ENCODE assay signal across 25 cellular contexts in genomic region chr4:72205831-72206230, GRCh38.
"Had no signal": no experiment of that assay in that cellular context is flagged by ENCODE, and none has a peak within 500 bp of the region (broad histone marks: within the 10 kb centered on the region; RNA-seq: fewer than 3 reads in every experiment).

No MANE protein-coding gene starts in this region.

- ATAC-seq: activated CD8-positive, alpha-beta T cell treated with anti-CD3 and anti-CD28 coated beads for 36 hours; activated naive CD4-positive, alpha-beta T cell treated with anti-CD3 and anti-CD28 coated beads, Interleukin-2, amount 50 U/mL, for 72 hours; activated T-helper 17 cell treated with anti-CD3 and anti-CD28 coated beads, Interleukin-2, amount 50 U/mL, for 72 hours; gastroesophageal sphincter; heart left ventricle; left lobe of liver; lower lobe of right lung; naive thymus-derived CD4-positive, alpha-beta T cell; T-cell had no signal

- H2AFZ ChIP-seq: neural progenitor cell had no signal

- H3K9ac ChIP-seq: neural progenitor cell had no signal

- H3K4me3 ChIP-seq: ascending aorta, colonic mucosa, gastroesophageal sphincter, heart left ventricle, lower lobe of right lung, neural progenitor cell, right atrium auricular region, thyroid gland had no signal

- H3K9me3 ChIP-seq: ascending aorta, colonic mucosa, gastroesophageal sphincter, heart left ventricle, lower lobe of right lung, right atrium auricular region, thyroid gland had no signal

- H3K36me3 Mint-ChIP-seq: activated naive CD4-positive, alpha-beta T cell treated with anti-CD3 and anti-CD28 coated beads, Interleukin-2, amount 50 U/mL, for 72 hours; naive thymus-derived CD4-positive, alpha-beta T cell; neural progenitor cell; T-cell had no signal

- H3K4me1 ChIP-seq: ascending aorta, colonic mucosa, gastroesophageal sphincter, heart left ventricle, lower lobe of right lung, neural progenitor cell, right atrium auricular region, thyroid gland had no signal

- H3K9me3 Mint-ChIP-seq: activated CD4-positive, alpha-beta T cell treated with anti-CD3 and anti-CD28 coated beads, Interleukin-2, amount 10 ng/mL, durations not matched to agents 7 days and 5 days; activated CD8-positive, alpha-beta T cell treated with anti-CD3 and anti-CD28 coated beads for 36 hours; activated naive CD4-positive, alpha-beta T cell treated with anti-CD3 and anti-CD28 coated beads, Interleukin-2, amount 50 U/mL, for 72 hours; activated T-cell treated with anti-CD3 and anti-CD28 coated beads, Interleukin-2, amount 50 U/mL, for 24 hours; activated T-helper 17 cell treated with anti-CD3 and anti-CD28 coated beads, Interleukin-2, amount 50 U/mL, for 72 hours; neural progenitor cell; stimulated activated naive CD8-positive, alpha-beta T cell treated with anti-CD3 and anti-CD28 coated beads, Interleukin-15, Interleukin-2, amounts not matched to agents 100 ng/mL and 50 ng/mL, for 24 hours; T-helper 2 cell treated with Interferon-gamma antibody and Interleukin-4, amounts not matched to agents 5 μg/mL and 100 μg/mL, for 36 hours had no signal

- FAIRE-seq: bronchial epithelial cell had no signal

- H3K27ac ChIP-seq: ascending aorta, colonic mucosa, gastroesophageal sphincter, heart left ventricle, lower lobe of right lung, neural progenitor cell, right atrium auricular region, thyroid gland, WERI-Rb-1 had no signal

- H3K4me3 Mint-ChIP-seq: activated CD4-positive, alpha-beta T cell treated with anti-CD3 and anti-CD28 coated beads, Interleukin-2, amount 10 ng/mL, durations not matched to agents 7 days and 5 days; activated CD8-positive, alpha-beta T cell treated with anti-CD3 and anti-CD28 coated beads for 36 hours; activated T-cell treated with anti-CD3 and anti-CD28 coated beads, Interleukin-2, amount 50 U/mL, for 24 hours; activated T-helper 17 cell treated with anti-CD3 and anti-CD28 coated beads, Interleukin-2, amount 50 U/mL, for 72 hours; naive thymus-derived CD4-positive, alpha-beta T cell; neural progenitor cell; stimulated activated naive CD8-positive, alpha-beta T cell treated with anti-CD3 and anti-CD28 coated beads, Interleukin-15, Interleukin-2, amounts not matched to agents 100 ng/mL and 50 ng/mL, for 24 hours; T-cell; T-helper 2 cell treated with Interferon-gamma antibody and Interleukin-4, amounts not matched to agents 5 μg/mL and 100 μg/mL, for 36 hours had no signal

- H3K4me1 Mint-ChIP-seq: activated CD4-positive, alpha-beta T cell treated with anti-CD3 and anti-CD28 coated beads, Interleukin-2, amount 10 ng/mL, durations not matched to agents 7 days and 5 days; activated T-helper 17 cell treated with anti-CD3 and anti-CD28 coated beads, Interleukin-2, amount 50 U/mL, for 72 hours; naive thymus-derived CD4-positive, alpha-beta T cell; neural progenitor cell; T-cell had no signal

- H3K27ac Mint-ChIP-seq: activated CD4-positive, alpha-beta T cell treated with anti-CD3 and anti-CD28 coated beads, Interleukin-2, amount 10 ng/mL, durations not matched to agents 7 days and 5 days; activated CD8-positive, alpha-beta T cell treated with anti-CD3 and anti-CD28 coated beads for 36 hours; activated naive CD4-positive, alpha-beta T cell treated with anti-CD3 and anti-CD28 coated beads, Interleukin-2, amount 50 U/mL, for 72 hours; activated T-cell treated with anti-CD3 and anti-CD28 coated beads, Interleukin-2, amount 50 U/mL, for 24 hours; activated T-helper 17 cell treated with anti-CD3 and anti-CD28 coated beads, Interleukin-2, amount 50 U/mL, for 72 hours; naive thymus-derived CD4-positive, alpha-beta T cell; neural progenitor cell; progenitor cell of endocrine pancreas; stimulated activated naive CD8-positive, alpha-beta T cell treated with anti-CD3 and anti-CD28 coated beads, Interleukin-15, Interleukin-2, amounts not matched to agents 100 ng/mL and 50 ng/mL, for 24 hours; T-cell; T-helper 2 cell treated with Interferon-gamma antibody and Interleukin-4, amounts not matched to agents 5 μg/mL and 100 μg/mL, for 36 hours had no signal

- H3K27me3 ChIP-seq: ascending aorta, colonic mucosa, gastroesophageal sphincter, neural progenitor cell, right atrium auricular region, thyroid gland had no signal

- H3K36me3 ChIP-seq: ascending aorta, colonic mucosa, gastroesophageal sphincter, heart left ventricle, lower lobe of right lung, neural progenitor cell, right atrium auricular region, thyroid gland, WERI-Rb-1 had no signal

- H3K4me2 ChIP-seq: neural progenitor cell had no signal

- H3K27me3 Mint-ChIP-seq: activated CD4-positive, alpha-beta T cell treated with anti-CD3 and anti-CD28 coated beads, Interleukin-2, amount 10 ng/mL, durations not matched to agents 7 days and 5 days; activated CD8-positive, alpha-beta T cell treated with anti-CD3 and anti-CD28 coated beads for 36 hours; progenitor cell of endocrine pancreas; stimulated activated naive CD8-positive, alpha-beta T cell treated with anti-CD3 and anti-CD28 coated beads, Interleukin-15, Interleukin-2, amounts not matched to agents 100 ng/mL and 50 ng/mL, for 24 hours; T-cell had no signal

- DNase-seq: activated CD4-positive, alpha-beta T cell treated with anti-CD3 and anti-CD28 coated beads, Interleukin-2, amount 10 ng/mL, durations not matched to agents 7 days and 5 days; activated CD4-positive, CD25-positive, alpha-beta regulatory T cell treated with anti-CD3 and anti-CD28 coated beads, Interleukin-2, amount 50 U/mL, for 72 hours; activated CD8-positive, alpha-beta T cell treated with anti-CD3 and anti-CD28 coated beads for 36 hours; activated T-cell treated with anti-CD3 and anti-CD28 coated beads, Interleukin-2, amount 50 U/mL, for 24 hours; colonic mucosa; heart left ventricle; kidney; lower lobe of right lung; naive thymus-derived CD4-positive, alpha-beta T cell; stimulated activated CD4-positive, alpha-beta T cell treated with anti-CD3 and anti-CD28 coated beads, Interleukin-1b, Interleukin-23, amount 100 ng/mL, for 48 hours; substantia nigra; T-cell; thyroid gland; WERI-Rb-1 had no signal
